16 cellular contexts compared by ENCODE assay signal in the genomic region with DNA sequence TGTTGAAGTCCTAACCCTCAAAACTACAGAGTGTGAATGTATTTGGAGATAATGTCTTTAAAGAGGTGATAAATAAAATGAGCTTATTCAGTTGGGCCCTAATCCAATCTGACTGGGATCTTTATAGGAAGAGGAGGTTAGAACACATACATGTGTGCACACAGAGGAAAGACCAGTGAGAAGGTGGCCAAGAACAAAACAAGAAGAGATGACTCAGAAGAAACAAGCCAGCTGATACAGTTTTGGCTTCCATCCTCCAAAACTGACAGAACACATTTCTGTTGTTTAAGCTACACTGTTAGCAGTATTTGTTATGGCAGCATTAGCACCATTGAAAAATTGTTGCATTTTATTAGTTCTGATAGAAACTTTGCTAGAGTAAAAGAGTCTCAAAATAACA.
A peak's percentile ranks its signal among the peaks of the same experiment; 100 is the strongest.
DNase-seq lines count a peak whose midpoint lies in the region; ATAC-seq and TF ChIP-seq lines count a peak whose summit lies in the region.
"Had no signal": no experiment of that assay in that cellular context is flagged by ENCODE, and none has a peak within 500 bp of the region (broad histone marks: within the 10 kb centered on the region; RNA-seq: fewer than 3 reads in every experiment).

No MANE protein-coding gene starts in this region.

- H3K36me3 ChIP-seq in brain microvascular endothelial cell (replicated peaks) (no peaks in the 10 kb centered on the region), transverse colon (no peaks in the 10 kb centered on the region)
- H3K36me3 ChIP-seq: BE2C, HAP-1, SJCRH30 had no signal

- intact Hi-C loops in Right ventricle myocardium superior (cut with DNase I), result loop anchor here (10.0 kb wide), 2 partner anchors 747 to 783 kb away; a partner anchor contains a TSS
- intact Hi-C loops in transverse colon (cut with DNase I; ENCODE audit: low total_unique reads), result no loop called here

- no peak for TF ChIP-seq POLR2A in transverse colon (IDR thresholded peaks at IDR 0.05)

- no peaks in the 10 kb centered on the region for H3K4me1 ChIP-seq in transverse colon
- H3K4me1 ChIP-seq: BE2C, HAP-1, SJCRH30 had no signal

- H3K27ac ChIP-seq in brain microvascular endothelial cell (no peak overlapping the region), transverse colon (no peak overlapping the region)
- H3K27ac ChIP-seq: SJCRH30 had no signal

- in situ Hi-C loops in brain microvascular endothelial cell (cut with HindIII; ENCODE audit: low pct_ligation_motif_present, low sequenced_read_pairs) (loop anchor here (25.0 kb wide), 1 partner anchor 781 kb away; a partner anchor contains a TSS), transverse colon (cut with MboI; ENCODE audit: low pct_ligation_motif_present in 1 of 4, low pct_unique_long_range_greater_than_20kb in 1 of 4, low sequenced_read_pairs in 3 of 4) (loop anchor here in 2 of 4 donors (25.0 kb wide), 1 partner anchor 181 kb away; no protein-coding TSS in a partner anchor)

- no peak overlapping the region for H3K4me3 ChIP-seq in brain microvascular endothelial cell (ENCODE audit: low read depth, low read length)
- H3K4me3 ChIP-seq in fibroblast of the aortic adventitia (ENCODE audit: low read depth, low read length), result no peak overlapping the region
- H3K4me3 ChIP-seq in transverse colon, result no peak overlapping the region
- H3K4me3 ChIP-seq: HAP-1, SJCRH30 had no signal

- no peak for ATAC-seq in Right ventricle myocardium superior (ENCODE audit: poor library complexity)
- no peak for ATAC-seq in HG02852 (IDR thresholded peaks at IDR 0.05; ENCODE audit: unreplicated experiment)

- DNase-seq in M059J (ENCODE audit: low read depth) (peak; percentile 2), brain microvascular endothelial cell (peak; percentile 27), fibroblast of the aortic adventitia (ENCODE audit: low read depth) (peak; percentile 46), Right ventricle myocardium superior (no peak), transverse colon (no peak), SIG-M5 (lab: John Stamatoyannopoulos, UW) (no peak)
- DNase-seq: BE2C; CD4-positive, alpha-beta memory T cell; DND-41; GDM1; NCI-H146; NCI-H2227 treated with DMSO at 0.1 percent for 48 hours; NCI-H526 treated with DMSO at 0.1 percent for 48 hours; SJCRH30 had no signal

- no peak for TF ChIP-seq EP300 in transverse colon (IDR thresholded peaks at IDR 0.05; ENCODE audit: low read depth)

- H3K27me3 ChIP-seq in brain microvascular endothelial cell (replicated peaks) (no peaks in the 10 kb centered on the region), transverse colon (no peaks in the 10 kb centered on the region)
- H3K27me3 ChIP-seq: BE2C, SJCRH30 had no signal

- H3K9me3 ChIP-seq in transverse colon, result no peaks in the 10 kb centered on the region
- H3K9me3 ChIP-seq: BE2C, HAP-1, SJCRH30 had no signal

- no peak for TF ChIP-seq CTCF in brain microvascular endothelial cell (IDR thresholded peaks at IDR 0.05; ENCODE audit: low read depth, low read length, missing control alignments)
- no peak for TF ChIP-seq CTCF in fibroblast of the aortic adventitia (IDR thresholded peaks at IDR 0.05; ENCODE audit: insufficient read depth, low read length)
- no peak for TF ChIP-seq CTCF in transverse colon (IDR thresholded peaks at IDR 0.05)

Comparison
In these comparisons a context has a peak if more than half of its experiments do, and no peak if none do; other contexts are left out.
1. DNase-seq: peak in M059J (single experiment), brain microvascular endothelial cell (single experiment) and fibroblast of the aortic adventitia (single experiment); none in Right ventricle myocardium superior (single experiment), transverse colon (single experiment) and SIG-M5 (single experiment).